In genomic region chr10:5628798-5629788, GRCh38 we compare ENCODE assay signal across 8 cellular contexts. TPM values are rescaled to one million over a fixed set of nuclear protein-coding genes. Genes with fewer than 3 reads are reported as not detected.
A peak's percentile ranks its signal among the peaks of the same experiment; 100 is the strongest.
DNase-seq lines count a peak whose midpoint lies in the region; ATAC-seq and TF ChIP-seq lines count a peak whose summit lies in the region.

No MANE protein-coding gene starts in this region.

- no peak overlapping the region for H3K4me3 ChIP-seq in HCT116 (replicated peaks in 1 of 2; ENCODE audit: low read depth in 1 of 2, low read length in 2 of 2)
- H3K4me3 ChIP-seq in HAP-1, result no peak overlapping the region

- H3K27me3 ChIP-seq in HCT116 (ENCODE audit: insufficient read depth, low read length) (0 out of 2 replicates have a peak, but pooled peaks cover 2% of the 10 kb centered on the region), HAP-1 (ENCODE audit: low read depth) (no peaks in the 10 kb centered on the region)

- no peak for ATAC-seq in HCT116
- ATAC-seq in activated naive CD8-positive, alpha-beta T cell treated with anti-CD3 and anti-CD28 coated beads, Interleukin-2, amount 50 U/mL, for 24 hours, result peak; percentile 85
- peak; percentile 9 for ATAC-seq in memory B cell (ENCODE audit: low read depth)
- ATAC-seq in GM21381 (IDR thresholded peaks at IDR 0.05; ENCODE audit: unreplicated experiment), result no peak
- ATAC-seq in GM18873 (IDR thresholded peaks at IDR 0.05; ENCODE audit: low FRiP score, unreplicated experiment), result no peak

- peaks cover 1% of the 10 kb centered on the region for H3K36me3 Mint-ChIP-seq in activated naive CD8-positive, alpha-beta T cell treated with anti-CD3 and anti-CD28 coated beads, Interleukin-2, amount 50 U/mL, for 24 hours (ENCODE audit: low read depth)
- H3K36me3 Mint-ChIP-seq in memory B cell, result no peaks in the 10 kb centered on the region

- intact Hi-C loops in HCT116 (cut with micrococcal nuclease), result loop anchor here (10.0 kb wide), 1 partner anchor 814 kb away; no protein-coding TSS in a partner anchor

- CTCF ChIA-PET in HCT116 (lab: Charles Lee), result interaction anchor here (0.8 to 2.0 kb wide), 14 partner anchors 9 to 803 kb away, joined by 3 to 10 read pairs (median 4); partner anchors contain the start of gene AKR1E2

- TF ChIP-seq RAD21 in HCT116 (IDR thresholded peaks at IDR 0.05; ENCODE audit: low read depth), result no peak

- peaks cover 19% of the 10 kb centered on the region for H3K4me1 Mint-ChIP-seq in activated naive CD8-positive, alpha-beta T cell treated with anti-CD3 and anti-CD28 coated beads, Interleukin-2, amount 50 U/mL, for 24 hours
- H3K4me1 Mint-ChIP-seq in memory B cell, result peaks cover 8% of the 10 kb centered on the region

- H3K9me3 ChIP-seq in HCT116 (ENCODE audit: control insufficient read depth in 1 of 2, insufficient read depth in 1 of 2, low read depth in 1 of 2, low read length in 2 of 2) (no peaks in the 10 kb centered on the region), HAP-1 (no peaks in the 10 kb centered on the region)

- peak overlapping the region; percentile 33; the same call in 1 of the 2 replicates for H3K4me2 ChIP-seq in HCT116 (ENCODE audit: low read length)

- RAD21 ChIA-PET in HCT116 (lab: Charles Lee; ENCODE audit: low non-redundant PET in 1 of 2, low total read pairs in 2 of 2, uncharacterized antibody in 2 of 2, unreplicated experiment in 2 of 2), result no interaction called here

- H3K36me3 ChIP-seq in HCT116 (ENCODE audit: control insufficient read depth in 1 of 2, insufficient read depth in 2 of 2, low read length in 2 of 2) (no peaks in the 10 kb centered on the region), HAP-1 (replicated peaks) (no peaks in the 10 kb centered on the region)

- DNase-seq in A172 (ENCODE audit: low spot score) (peak; percentile 28), HCT116 (ENCODE audit: low read depth, low spot score) (no peak), memory B cell (ENCODE audit: low spot score in 2 of 2) (no peak), HAP-1 (ENCODE audit: low spot score in 2 of 2) (no peak), T1000 (lab: John Stamatoyannopoulos, UW) (no peak)
- DNase-seq in activated naive CD8-positive, alpha-beta T cell treated with anti-CD3 and anti-CD28 coated beads, Interleukin-2, amount 50 U/mL, for 24 hours, result no peak

- H3K27ac ChIP-seq in HCT116 (ENCODE audit: low read depth, low read length), result no peak overlapping the region

- peak overlapping the region; percentile 55 for H2AFZ ChIP-seq in HCT116 (ENCODE audit: low read depth, low read length, poor library complexity, severe bottlenecking)

- TF ChIP-seq POLR2A in HCT116 (IDR thresholded peaks at IDR 0.05; ENCODE audit: borderline replicate concordance, extremely low read depth, insufficient read depth, insufficient read length), result no peak

- no TSS peak for BruUV-seq in HCT116 (replicated peaks; lab: Mats Ljungman, UMichigan)

- H3K9ac ChIP-seq in HCT116 (ENCODE audit: low read length), result no peak overlapping the region

- H3K9me3 Mint-ChIP-seq in activated naive CD8-positive, alpha-beta T cell treated with anti-CD3 and anti-CD28 coated beads, Interleukin-2, amount 50 U/mL, for 24 hours, result no peaks in the 10 kb centered on the region
- no peaks in the 10 kb centered on the region for H3K9me3 Mint-ChIP-seq in memory B cell

- POLR2A ChIA-PET in HCT116 (lab: Charles Lee), result no interaction called here

- in situ Hi-C loops in HAP-1 (cut with MboI; ENCODE audit: low sequenced_read_pairs), result loop anchor here (10.0 kb wide), 2 partner anchors 344 to 804 kb away; partner anchors contain the start of gene AKR1E2

- no peaks in the 10 kb centered on the region for H3K79me2 ChIP-seq in HCT116 (ENCODE audit: insufficient read depth, low read length)

- TF ChIP-seq CTCF in HCT116 (IDR thresholded peaks at IDR 0.05 in 2 of 3, conservative IDR thresholded peaks at IDR 0.05 in 1 of 3; ENCODE audit: borderline replicate concordance in 1 of 3, insufficient read depth in 1 of 3, low read depth in 2 of 3, low read length in 2 of 3), result no peak

- H4K20me1 ChIP-seq in HCT116 (ENCODE audit: insufficient read depth), result no peaks in the 10 kb centered on the region

- H3K9me2 ChIP-seq in HCT116 (ENCODE audit: insufficient read depth), result no peaks in the 10 kb centered on the region

- H3K27ac Mint-ChIP-seq in activated naive CD8-positive, alpha-beta T cell treated with anti-CD3 and anti-CD28 coated beads, Interleukin-2, amount 50 U/mL, for 24 hours, result peak overlapping the region; percentile 80
- no peak overlapping the region for H3K27ac Mint-ChIP-seq in memory B cell

- H3K27me3 Mint-ChIP-seq in activated naive CD8-positive, alpha-beta T cell treated with anti-CD3 and anti-CD28 coated beads, Interleukin-2, amount 50 U/mL, for 24 hours, result peaks cover 11% of the 10 kb centered on the region
- peaks cover 15% of the 10 kb centered on the region for H3K27me3 Mint-ChIP-seq in memory B cell

- peak overlapping the region; percentile 50 for H3K4me3 Mint-ChIP-seq in activated naive CD8-positive, alpha-beta T cell treated with anti-CD3 and anti-CD28 coated beads, Interleukin-2, amount 50 U/mL, for 24 hours
- H3K4me3 Mint-ChIP-seq in memory B cell, result no peak overlapping the region

- peaks cover 7 to 15% of the 10 kb centered on the region in 2 experiments; a peak in 3 of 4 replicates for H3K4me1 ChIP-seq in HCT116 (ENCODE audit: control insufficient read depth in 1 of 2, insufficient read depth in 2 of 2, low read length in 2 of 2)
- no peaks in the 10 kb centered on the region for H3K4me1 ChIP-seq in HAP-1

TF ChIP-seq in HCT116, 20 proteins besides CTCF, POLR2A, EP300 and RAD21:
- TF ChIP-seq TCF7L2 (IDR thresholded peaks at IDR 0.05; ENCODE audit: borderline replicate concordance, extremely low read depth, insufficient read depth, insufficient read length), result no peak
- no peak for TF ChIP-seq CEBPB (IDR thresholded peaks at IDR 0.05; ENCODE audit: low read depth)
- no peak for TF ChIP-seq FOSL1 (IDR thresholded peaks at IDR 0.05; ENCODE audit: low read depth)
- TF ChIP-seq CBX3 (IDR thresholded peaks at IDR 0.05; ENCODE audit: low read depth), result no peak
- TF ChIP-seq ZNF274 (IDR thresholded peaks at IDR 0.05; ENCODE audit: low read depth, low read length), result no peak
- TF ChIP-seq EZH2phosphoT487 (IDR thresholded peaks at IDR 0.05; ENCODE audit: borderline replicate concordance), result no peak
- TF ChIP-seq SP1 (IDR thresholded peaks at IDR 0.05; ENCODE audit: low read depth), result no peak
- TF ChIP-seq SIN3A (IDR thresholded peaks at IDR 0.05; ENCODE audit: low read depth), result no peak
- TF ChIP-seq POLR2AphosphoS5 (IDR thresholded peaks at IDR 0.05; ENCODE audit: low read depth, low read length), result no peak
- no peak for TF ChIP-seq JUND (IDR thresholded peaks at IDR 0.05)
- no peak for TF ChIP-seq ELF1 (IDR thresholded peaks at IDR 0.05; ENCODE audit: borderline replicate concordance, low read depth)
- no peak for TF ChIP-seq YY1 (IDR thresholded peaks at IDR 0.05; ENCODE audit: extremely low read depth, insufficient replicate concordance, low read depth, low read length)
- no peak for TF ChIP-seq ZFX (IDR thresholded peaks at IDR 0.05)
- TF ChIP-seq EGR1 (IDR thresholded peaks at IDR 0.05; ENCODE audit: low read depth), result no peak
- TF ChIP-seq EZH2 (IDR thresholded peaks at IDR 0.05), result no peak
- TF ChIP-seq ZBTB33 (IDR thresholded peaks at IDR 0.05; ENCODE audit: extremely low read depth, insufficient replicate concordance, low read length), result no peak

RNA-seq across cellular contexts. Expression of gene ASB13, which starts 37.3 kb away (rescaled TPM):
- 9.5 and 11.0 TPM in 2 replicates for total RNA-seq in A172 (2014; rRNA removed; shearing (Covaris generic))
- total RNA-seq in HCT116 (2021; ENCODE audit: unreplicated experiment), result 25.9 TPM
- 13.5 and 15.9 TPM in 2 replicates for polyA plus RNA-seq in HCT116 (2012)

RNA-seq across cellular contexts. Expression of gene TASOR2, which starts 55.5 kb away (rescaled TPM):
- 59.0 and 77.7 TPM in 2 replicates for total RNA-seq in A172 (2014; rRNA removed; shearing (Covaris generic))
- total RNA-seq in HCT116 (2021; ENCODE audit: unreplicated experiment), result 80.3 TPM
- polyA plus RNA-seq in HCT116 (2012), result 14.2 and 20.8 TPM in 2 replicates

Comparison
In these comparisons a context has a peak if more than half of its experiments do, and no peak if none do; other contexts are left out.
1. ATAC-seq: peak in activated naive CD8-positive, alpha-beta T cell treated with anti-CD3 and anti-CD28 coated beads, Interleukin-2, amount 50 U/mL, for 24 hours (single experiment) and memory B cell (single experiment); none in HCT116 (single experiment), GM21381 (single experiment) and GM18873 (single experiment).